19 cellular contexts compared by ENCODE assay signal in genomic region chr2:183000846-183001245, GRCh38.
"Had no signal": no experiment of that assay in that cellular context is flagged by ENCODE, and none has a peak within 500 bp of the region (broad histone marks: within the 10 kb centered on the region; RNA-seq: fewer than 3 reads in every experiment).

No MANE protein-coding gene starts in this region.

- DNase-seq: activated CD4-positive, alpha-beta T cell treated with anti-CD3 and anti-CD28 coated beads for 1 hour; activated CD4-positive, alpha-beta T cell treated with anti-CD3 and anti-CD28 coated beads, Interleukin-2, amount 50 U/mL, for 4 hours; activated gamma-delta T cell; amniotic stem cell; effector CD8-positive, alpha-beta T cell; foreskin fibroblast; hippocampal formation; mesendoderm; naive thymus-derived CD4-positive, alpha-beta T cell; right lobe of liver; small intestine; stimulated activated CD4-positive, alpha-beta T cell treated with anti-CD3 and anti-CD28 coated beads, Interleukin-4, amount 100 ng/mL, for 24 hours; stomach; T-helper 2 cell; WERI-Rb-1 had no signal

- ATAC-seq: naive thymus-derived CD4-positive, alpha-beta T cell; right lobe of liver; stimulated activated effector memory CD8-positive, alpha-beta T cell treated with anti-CD3 and anti-CD28 coated beads, Interleukin-12 subunit alpha, Interleukin-12 subunit beta, amount 100 ng/mL, for 72 hours had no signal

- H3K27me3 ChIP-seq: cardiac muscle cell, right lobe of liver, stomach, upper lobe of left lung had no signal

- H3K27ac ChIP-seq: cardiac muscle cell, right lobe of liver, stomach, upper lobe of left lung, WERI-Rb-1 had no signal

- H3K4me1 ChIP-seq: right lobe of liver had no signal

- H3K4me3 ChIP-seq: cardiac muscle cell, right lobe of liver, stomach, upper lobe of left lung had no signal

- FAIRE-seq: endothelial cell of umbilical vein had no signal

- H3K9me3 ChIP-seq: right lobe of liver, stomach, upper lobe of left lung had no signal
